In the genomic region with DNA sequence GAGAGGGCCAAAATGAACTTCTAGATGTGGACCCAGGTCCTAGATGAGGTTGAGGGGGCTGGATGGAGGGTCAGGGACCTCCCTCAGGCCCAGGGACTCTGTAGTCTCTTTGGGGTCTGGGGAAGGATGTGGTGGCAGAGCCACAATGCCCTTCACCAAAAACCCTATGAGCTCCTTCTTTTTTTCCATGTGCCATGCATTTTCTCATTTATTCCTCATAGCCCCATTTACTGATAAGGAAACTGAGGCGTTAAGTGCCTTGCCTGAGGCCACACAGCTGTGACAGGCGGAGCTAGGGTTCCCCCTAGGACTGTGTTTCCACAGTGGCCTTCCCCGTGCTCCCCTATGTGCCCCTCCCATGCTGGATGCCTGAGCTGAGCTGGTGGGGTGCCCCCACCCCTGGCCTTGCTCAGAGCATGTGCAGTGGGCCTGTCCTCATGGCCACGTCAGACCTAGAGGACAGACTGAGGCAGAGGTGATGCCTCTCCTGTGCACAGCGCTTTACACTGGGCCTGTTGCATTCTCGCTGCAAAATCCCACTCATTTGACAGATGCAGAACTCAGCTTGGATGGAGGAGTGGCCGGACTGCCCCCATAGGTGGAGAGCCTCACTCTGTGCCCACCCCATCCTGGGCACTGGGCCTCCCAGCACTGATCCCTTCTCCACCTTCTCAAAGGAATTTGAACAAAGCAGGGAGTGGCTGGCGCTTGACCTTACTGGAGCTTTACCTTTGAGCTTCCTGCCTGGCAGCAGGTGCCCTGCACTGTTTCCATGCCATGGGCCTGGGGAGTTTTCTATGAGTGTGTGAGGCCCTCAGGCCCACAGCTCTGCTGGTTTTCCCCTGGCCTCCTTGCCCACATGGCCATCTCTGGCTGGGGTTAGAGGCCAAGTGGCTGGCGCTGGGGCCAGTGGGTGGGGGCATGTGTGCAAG, we compare ENCODE assay signal across 8 cellular contexts. TPM values are rescaled to one million over a fixed set of nuclear protein-coding genes. Genes with fewer than 3 reads are reported as not detected.
DNase-seq lines count a peak whose midpoint lies in the region; ATAC-seq and TF ChIP-seq lines count a peak whose summit lies in the region.

No MANE protein-coding gene starts in this region.

- no peaks in the 10 kb centered on the region for H3K27me3 ChIP-seq in esophagus muscularis mucosa
- H3K27me3 ChIP-seq in gastrocnemius medialis, result no peaks in the 10 kb centered on the region

- DNase-seq in esophagus muscularis mucosa (ENCODE audit: extremely low spot score) (no peak), gastrocnemius medialis (no peak), hippocampal formation (lab: John Stamatoyannopoulos, UW) (no peak), NCI-H1048 (lab: John Stamatoyannopoulos, UW) (no peak), sciatic nerve (ENCODE audit: low spot score) (no peak), NCI-H82 treated with DMSO at 0.1 percent for 48 hours (lab: John Stamatoyannopoulos, UW; ENCODE audit: unreplicated experiment) (no peak)

- H3K4me3 ChIP-seq in esophagus muscularis mucosa (peak overlapping the region; percentile 82 to 93 (median 86)), gastrocnemius medialis (peak overlapping the region; percentile 72 to 88 (median 84))

- in situ Hi-C loops in gastrocnemius medialis (cut with MboI; ENCODE audit: low sequenced_read_pairs in 4 of 4), result loop anchor here in 1 of 4 donors (10.0 kb wide), 1 partner anchor 162 kb away; a partner anchor contains a TSS

- H3K36me3 ChIP-seq in esophagus muscularis mucosa (peaks cover 0 to 5% (median 3%) of the 10 kb centered on the region in 4 donors), gastrocnemius medialis (no peaks in the 10 kb centered on the region)

- H3K9me3 ChIP-seq in esophagus muscularis mucosa (no peaks in the 10 kb centered on the region), gastrocnemius medialis (no peaks in the 10 kb centered on the region)

- ATAC-seq in GM21786 (IDR thresholded peaks at IDR 0.05; ENCODE audit: unreplicated experiment) (peak; percentile 0), gastrocnemius medialis (no peak), sciatic nerve (no peak)

- H3K27ac ChIP-seq in VCaP, result peak overlapping the region; percentile 84
- peak overlapping the region; percentile 93 to 98 (median 96) for H3K27ac ChIP-seq in esophagus muscularis mucosa (replicated peaks in 1 of 4)
- peak overlapping the region; percentile 94 to 99 (median 97) for H3K27ac ChIP-seq in gastrocnemius medialis

- peaks cover 62 to 85% (median 84%) of the 10 kb centered on the region in 4 donors for H3K4me1 ChIP-seq in esophagus muscularis mucosa
- peaks cover 63 to 70% of the 10 kb centered on the region in 2 donors for H3K4me1 ChIP-seq in gastrocnemius medialis

- 51% methylated on average over 9 of the region's 9 CpGs for WGBS in esophagus muscularis mucosa

- TF ChIP-seq CTCF in VCaP (conservative IDR thresholded peaks at IDR 0.05), result no peak
- TF ChIP-seq CTCF in esophagus muscularis mucosa (IDR thresholded peaks at IDR 0.05), result no peak
- no peak for TF ChIP-seq CTCF in gastrocnemius medialis (IDR thresholded peaks at IDR 0.05 in 4 of 5, conservative IDR thresholded peaks at IDR 0.05 in 1 of 5)

- no peak for TF ChIP-seq EP300 in esophagus muscularis mucosa (IDR thresholded peaks at IDR 0.05)

- intact Hi-C loops in esophagus muscularis mucosa (cut with DNase I), result no loop called here
- intact Hi-C loops in gastrocnemius medialis (cut with DNase I; ENCODE audit: low total_unique reads), result loop anchor here (1.0 kb wide), 1 partner anchor 120 kb away; no protein-coding TSS in a partner anchor
- intact Hi-C loops in sciatic nerve (cut with DNase I), result loop anchor here (1.0 kb wide), 1 partner anchor 31 kb away; no protein-coding TSS in a partner anchor

- TF ChIP-seq POLR2A in esophagus muscularis mucosa (IDR thresholded peaks at IDR 0.05; ENCODE audit: low read depth), result no peak
- no peak for TF ChIP-seq POLR2A in gastrocnemius medialis (IDR thresholded peaks at IDR 0.05)

RNA-seq across cellular contexts. Expression of a gene that starts 2.5 kb away (rescaled TPM):
- 10 to 100 TPM; 23.3 to 42.4 (median 30.5) TPM for total RNA-seq in esophagus muscularis mucosa
- 100 to 1,000 TPM in 1 of 4 donors, 10 to 100 TPM in 3; 15.7 to 170 (median 63.8) TPM for total RNA-seq in gastrocnemius medialis
- 42.2 TPM for total RNA-seq in sciatic nerve

RNA-seq across cellular contexts. Expression of a gene that starts 33.8 kb away (rescaled TPM):
- total RNA-seq in esophagus muscularis mucosa (10 to 100 TPM; 12.3 to 26.2 (median 18.1) TPM), gastrocnemius medialis (10 to 100 TPM; 10.1 to 21.2 (median 15.5) TPM), sciatic nerve (9.3 TPM)
